In genomic region chr7:102933763-102934162, GRCh38 we compare ENCODE assay signal across 11 cellular contexts. TPM values are rescaled to one million over a fixed set of nuclear protein-coding genes. Genes with fewer than 3 reads are reported as not detected.
A peak's percentile ranks its signal among the peaks of the same experiment; 100 is the strongest.
DNase-seq lines count a peak whose midpoint lies in the region; ATAC-seq, FAIRE-seq and TF ChIP-seq lines count a peak whose summit lies in the region.
"Had no signal": no experiment of that assay in that cellular context is flagged by ENCODE, and none has a peak within 500 bp of the region (broad histone marks: within the 10 kb centered on the region; RNA-seq: fewer than 3 reads in every experiment).

No MANE protein-coding gene starts in this region.

- no peak overlapping the region for H3K14ac ChIP-seq in H1 (ENCODE audit: insufficient read length)

- FAIRE-seq in H1 (lab: Jason Lieb, UNC) (peak; percentile 72), GM12891 (lab: Jason Lieb, UNC) (no peak)

- H2BK120ac ChIP-seq in H1 (replicated peaks; ENCODE audit: low read depth, low read length) = peak overlapping the region; percentile 91

- H3K4ac ChIP-seq in H1 (replicated peaks; ENCODE audit: insufficient read length, low read depth, low read length) = peak overlapping the region; percentile 27

- CTCF ChIA-PET in H1 (lab: Charles Lee; ENCODE audit: partially characterized antibody) = interaction anchor here (1.6 kb wide), 2 partner anchors 11 to 19 kb away, joined by 4 to 5 read pairs; no protein-coding TSS in a partner anchor

- no peaks in the 10 kb centered on the region for H4K20me1 ChIP-seq in H1 (replicated peaks in 1 of 2; ENCODE audit: control insufficient read depth in 1 of 2, insufficient read depth in 2 of 2, low read length in 2 of 2)

- ATAC-seq in left lobe of liver = peak; percentile 44
- ATAC-seq in GM21723 (IDR thresholded peaks at IDR 0.05; ENCODE audit: unreplicated experiment) = no peak
- no peak for ATAC-seq in HG02678 (IDR thresholded peaks at IDR 0.05; ENCODE audit: unreplicated experiment)

- H2BK12ac ChIP-seq in H1 (ENCODE audit: low read depth, low read length) = peak overlapping the region; percentile 55; the same call in 1 of the 2 replicates

- H3K4me1 ChIP-seq in HUES48 (ENCODE audit: control insufficient read depth, insufficient read depth, low read length) (peaks cover 59% of the 10 kb centered on the region), H1 (replicated peaks in 1 of 4; ENCODE audit: control insufficient read depth in 3 of 4, insufficient read depth in 4 of 4, low read length in 3 of 4) (peaks cover 8 to 32% (median 26%) of the 10 kb centered on the region in 4 experiments)

- no peak overlapping the region for H3K56ac ChIP-seq in H1 (replicated peaks; ENCODE audit: insufficient read length, low read depth, low read length)

- POLR2A ChIA-PET in H1 (lab: Charles Lee; ENCODE audit: partially characterized antibody) = interaction anchor here (1.1 kb wide), 1 partner anchor 34 kb away, joined by 3 read pairs; no protein-coding TSS in a partner anchor

- no peak for TF ChIP-seq CTCF in H1 (IDR thresholded peaks at IDR 0.05; ENCODE audit: control extremely low read depth in 1 of 3, insufficient read depth in 1 of 3, low read depth in 1 of 3, low read length in 3 of 3)

- 7% methylated on average over 15 of the region's 15 CpGs; no CpG with 5 or more reads in 1 of the 2 experiments for WGBS in H1 (ENCODE audit: extremely low coverage in 1 of 2, insufficient coverage in 1 of 2, insufficient read length in 1 of 2, insufficient replicate concordance in 2 of 2, low coverage in 1 of 2, low lambda C conversion rate in 2 of 2, missing lambda C conversion rate in 1 of 2), 2 experiments

- peak overlapping the region; percentile 87; the same call in 1 of the 2 replicates for H2BK20ac ChIP-seq in H1 (ENCODE audit: low read length)

- 0 out of 4 replicates have a peak, but pooled peaks of 1 of the 2 experiments have one; percentile 8 for TF ChIP-seq RAD21 in H1 (IDR thresholded peaks at IDR 0.05 in 1 of 2, conservative IDR thresholded peaks at IDR 0.05 in 1 of 2; ENCODE audit: low read depth in 2 of 2, low read length in 2 of 2)

- H3K27me3 ChIP-seq in HUES48 (ENCODE audit: control insufficient read depth, insufficient read depth, low read length) (no peaks in the 10 kb centered on the region), H1 (replicated peaks in 1 of 4; ENCODE audit: control insufficient read depth in 3 of 4, extremely low read depth in 1 of 4, insufficient read depth in 3 of 4, low read length in 3 of 4) (no peaks in the 10 kb centered on the region)

- peak overlapping the region; percentile 98 for H3K27ac ChIP-seq in HUES48 (ENCODE audit: low read depth, low read length)
- peak overlapping the region; percentile 44 for H3K27ac ChIP-seq in H1 (ENCODE audit: low read depth, low read length)
- no peak overlapping the region for H3K27ac ChIP-seq in substantia nigra (ENCODE audit: low read depth, low read length, poor library complexity, severe bottlenecking)

- no peak for TF ChIP-seq EP300 in H1 (IDR thresholded peaks at IDR 0.05; ENCODE audit: borderline replicate concordance in 1 of 2, low read depth in 2 of 2, low read length in 2 of 2)

- DNase-seq in H1 (ENCODE audit: low read depth in 1 of 2, low spot score in 2 of 2) = peak; percentile 34 to 60
- no peak for DNase-seq in left lobe of liver (ENCODE audit: low spot score)
- DNase-seq in substantia nigra (lab: John Stamatoyannopoulos, UW) = peak in 29 of 49 donors; percentile 1 to 35 (median 8)
- DNase-seq in NCI-H1092 (lab: John Stamatoyannopoulos, UW) = no peak
- DNase-seq in GM12891 (ENCODE audit: insufficient read length, low spot score) = no peak
- DNase-seq: GF-D8, MM.1S, naive B cell had no signal

- H3K18ac ChIP-seq in H1 (ENCODE audit: extremely low read depth, low read length) = peak overlapping the region; percentile 81; the same call in 1 of the 2 replicates

- no peak overlapping the region for H3K23ac ChIP-seq in H1 (ENCODE audit: insufficient read length)

- no peaks in the 10 kb centered on the region for H3K23me2 ChIP-seq in H1 (ENCODE audit: low read depth, low read length)

- H4K8ac ChIP-seq in H1 (ENCODE audit: extremely low read depth, insufficient read depth, low read length) = no peak overlapping the region

- no peak overlapping the region for H2BK15ac ChIP-seq in H1 (ENCODE audit: low read length)

- H3K79me2 ChIP-seq in H1 (ENCODE audit: control insufficient read depth in 1 of 2, insufficient read depth in 2 of 2, low read length in 2 of 2) = no peaks in the 10 kb centered on the region

- no peak overlapping the region for H2AFZ ChIP-seq in H1 (ENCODE audit: low read length)

- peak overlapping the region; percentile 60 for H4K5ac ChIP-seq in H1 (ENCODE audit: insufficient read length, low read depth, low read length)

- peak overlapping the region; percentile 52 for H3K9ac ChIP-seq in HUES48 (ENCODE audit: low read depth, low read length)
- peak overlapping the region in 2 of 4 experiments; percentile 4 to 43; a peak in 2 of 7 replicates for H3K9ac ChIP-seq in H1 (replicated peaks in 1 of 4; ENCODE audit: extremely low read depth in 1 of 4, low read depth in 3 of 4, low read length in 3 of 4)

- no peak overlapping the region for H2AK5ac ChIP-seq in H1 (ENCODE audit: low read depth, low read length)

- H3K9me3 ChIP-seq in HUES48 (ENCODE audit: control insufficient read depth, insufficient read depth, low read length) (no peaks in the 10 kb centered on the region), H1 (ENCODE audit: insufficient read depth in 2 of 2, low read depth in 1 of 2, low read length in 1 of 2) (no peaks in the 10 kb centered on the region)

- H3K79me1 ChIP-seq in H1 (ENCODE audit: low read depth, low read length) = no peaks in the 10 kb centered on the region

- no peaks in the 10 kb centered on the region for H3K36me3 ChIP-seq in HUES48 (ENCODE audit: control insufficient read depth, insufficient read depth, low read length)
- H3K36me3 ChIP-seq in H1 (ENCODE audit: control insufficient read depth in 2 of 4, insufficient read depth in 4 of 4, low read length in 3 of 4) = no peaks in the 10 kb centered on the region

- H4K91ac ChIP-seq in H1 (replicated peaks; ENCODE audit: insufficient read length, low read length) = peak overlapping the region; percentile 90

- H3K4me3 ChIP-seq in HUES48 (ENCODE audit: low read depth, low read length) = peak overlapping the region; percentile 32
- peak overlapping the region in 1 of 4 experiments; percentile 33; a peak in 2 of 8 replicates for H3K4me3 ChIP-seq in H1 (ENCODE audit: extremely low read depth in 1 of 4, insufficient read depth in 2 of 4, low read depth in 3 of 4, low read length in 4 of 4)

- TF ChIP-seq POLR2A in H1 (IDR thresholded peaks at IDR 0.05; ENCODE audit: control extremely low read depth in 1 of 2, low read depth in 2 of 2, low read length in 2 of 2) (peak in 1 of 2 experiments; percentile 42; a peak in 1 of 3 replicates), GM12891 (IDR thresholded peaks at IDR 0.05; ENCODE audit: low read depth, low read length) (no peak)

- H2BK5ac ChIP-seq in H1 (ENCODE audit: low read depth, low read length) = peak overlapping the region; percentile 61; the same call in 1 of the 2 replicates

- peak overlapping the region; percentile 32 to 43 for H3K4me2 ChIP-seq in H1 (ENCODE audit: insufficient read depth in 1 of 2, low read depth in 2 of 2, low read length in 2 of 2)

TF ChIP-seq in H1, 55 proteins besides CTCF, POLR2A, EP300 and RAD21 (continues in another document):
- peak; percentile 42; the same call in 1 of the 2 replicates for TF ChIP-seq JUND (IDR thresholded peaks at IDR 0.05; ENCODE audit: low read length)
- peak; percentile 45; the same call in 1 of the 2 replicates for TF ChIP-seq TAF1 (IDR thresholded peaks at IDR 0.05; ENCODE audit: low read depth, low read length)
- TF ChIP-seq HDAC2 (IDR thresholded peaks at IDR 0.05; ENCODE audit: borderline replicate concordance in 1 of 2, low read depth in 2 of 2, low read length in 2 of 2) = peak in 1 of 2 experiments; percentile 64; a peak in 1 of 4 replicates
- TF ChIP-seq USF2 (IDR thresholded peaks at IDR 0.05; ENCODE audit: low read length) = no peak
- TF ChIP-seq SAP30 (IDR thresholded peaks at IDR 0.05; ENCODE audit: insufficient read depth, insufficient replicate concordance, low read length) = peak; percentile 33

TF ChIP-seq in GM12891, 5 proteins besides CTCF, POLR2A, EP300 and RAD21:
- no peak for TF ChIP-seq POU2F2 (IDR thresholded peaks at IDR 0.05; ENCODE audit: low read depth, low read length)
- TF ChIP-seq PAX5 (IDR thresholded peaks at IDR 0.05; ENCODE audit: insufficient read depth, low read length, severe bottlenecking) = no peak
- TF ChIP-seq POLR2AphosphoS5 (IDR thresholded peaks at IDR 0.05; ENCODE audit: low read depth, low read length) = no peak
- TF ChIP-seq SPI1 (IDR thresholded peaks at IDR 0.05; ENCODE audit: low read depth, low read length) = no peak
- TF ChIP-seq TAF1 (IDR thresholded peaks at IDR 0.05; ENCODE audit: low read depth, low read length) = no peak

RNA-seq across cellular contexts. Expression of gene LRRC17, which starts 21.0 kb away (rescaled TPM):
- total RNA-seq in H1 (2021; fragmentation: NEBNext Ultra II Directional; extraction: Animal tissue kit (Norgen Biotek cat#: 25700)) = 3.0 and 3.3 TPM in 2 replicates
- polyA plus RNA-seq in H1 (2011; rRNA removed) = 2.2 and 3.0 TPM in 2 replicates
- polyA plus RNA-seq in H1 (2011; cell fraction: cytosol; rRNA removed) = 4.0 TPM
- polyA plus RNA-seq in H1 (2011; cell fraction: nucleus; rRNA removed) = 2.7 TPM
- polyA plus RNA-seq in H1 (2012, experiment 1 of 2) = 2.5 to 5.7 TPM (median 3.1 TPM) in 4 replicates
- polyA plus RNA-seq in H1 (2012, experiment 2 of 2) = 0.26 TPM
- polyA plus RNA-seq in H1 (2013, experiment 1 of 2) = 7.5 TPM
- 7.3 TPM for polyA plus RNA-seq in H1 (2013, experiment 2 of 2)
- polyA minus RNA-seq in H1 (2011; rRNA and poly(A)+ RNA removed) = 2.8 and 4.5 TPM in 2 replicates
- 0.73 TPM for polyA minus RNA-seq in H1 (2011; cell fraction: cytosol; rRNA and poly(A)+ RNA removed)
- polyA minus RNA-seq in H1 (2011; cell fraction: nucleus; rRNA and poly(A)+ RNA removed) = 2.2 TPM
- total RNA-seq in left lobe of liver = 0.83 TPM
- polyA plus RNA-seq in GM12891 (2012; ENCODE audit: low read depth, missing spikeins) = 0.05 TPM

Comparison
In these comparisons a context has a peak if more than half of its experiments do, and no peak if none do; other contexts are left out.
1. DNase-seq: peak in H1 (2 of 2) and substantia nigra (29 of 49); none in left lobe of liver (single experiment), NCI-H1092 (single experiment) and GM12891 (single experiment).